Comparison of ENCODE assay signal across 10 cellular contexts in the genomic region with DNA sequence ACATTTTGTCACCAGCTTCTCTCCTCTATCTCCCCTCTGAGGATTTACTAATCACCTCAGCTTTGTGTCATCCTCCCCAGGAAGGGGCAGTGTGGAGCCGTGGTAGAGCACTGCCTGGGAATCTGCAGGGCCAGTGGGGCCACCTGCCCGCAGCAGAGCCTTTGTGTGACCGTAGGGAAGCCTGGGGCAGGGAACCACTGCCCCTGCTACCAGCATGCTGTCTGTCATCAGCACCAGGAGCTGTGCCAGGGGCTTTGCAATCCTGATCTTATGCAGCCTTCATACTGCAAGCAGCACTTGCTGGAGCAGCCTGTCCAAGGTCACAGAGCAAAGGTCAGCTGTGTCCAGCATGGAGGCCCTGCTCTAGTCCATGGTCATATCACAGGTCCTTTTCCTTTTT. TPM values are rescaled to one million over a fixed set of nuclear protein-coding genes. Genes with fewer than 3 reads are reported as not detected.
DNase-seq lines count a peak whose midpoint lies in the region; ATAC-seq lines count a peak whose summit lies in the region.
"Had no signal": no experiment of that assay in that cellular context is flagged by ENCODE, and none has a peak within 500 bp of the region (broad histone marks: within the 10 kb centered on the region; RNA-seq: fewer than 3 reads in every experiment).

No MANE protein-coding gene starts in this region.

- DNase-seq in D341Med (ENCODE audit: low spot score) (peak; percentile 37), NCI-H146 (lab: John Stamatoyannopoulos, UW) (peak; percentile 79), ecto neural progenitor cell (ENCODE audit: low spot score) (peak; percentile 66), myocyte (ENCODE audit: low read depth) (peak; percentile 37), superior temporal gyrus (ENCODE audit: extremely low spot score) (no peak), SIG-M5 (lab: John Stamatoyannopoulos, UW) (no peak)
- no peak for DNase-seq in effector CD4-positive, alpha-beta T cell
- DNase-seq: activated CD8-positive, alpha-beta memory T cell treated with anti-CD3 and anti-CD28 coated beads, Interleukin-2, amount 50 U/mL, for 48 hours; NCI-H226 had no signal

- no peak for ATAC-seq in GM19328 (IDR thresholded peaks at IDR 0.05; ENCODE audit: unreplicated experiment)

RNA-seq across cellular contexts. Expression of gene SCHIP1, which starts 21.3 kb away (rescaled TPM):
- 17.1 and 26.5 TPM in 2 replicates for total RNA-seq in myocyte
- polyA plus RNA-seq in myocyte (2012), result 9.3 TPM

Comparison
In these comparisons a context has a peak if more than half of its experiments do, and no peak if none do; other contexts are left out.
1. DNase-seq: peak in D341Med (single experiment), NCI-H146 (single experiment), ecto neural progenitor cell (single experiment) and myocyte (single experiment); none in superior temporal gyrus (single experiment), effector CD4-positive, alpha-beta T cell (single experiment) and SIG-M5 (single experiment).